ENCODE assay signal across 11 cellular contexts in genomic region chr20:10863337-10864060, GRCh38.
DNase-seq lines count a peak whose midpoint lies in the region; ATAC-seq and TF ChIP-seq lines count a peak whose summit lies in the region.
"Had no signal": no experiment of that assay in that cellular context is flagged by ENCODE, and none has a peak within 500 bp of the region (broad histone marks: within the 10 kb centered on the region; RNA-seq: fewer than 3 reads in every experiment).

No MANE protein-coding gene starts in this region.

- peak overlapping the region; percentile 3 for H3K4me2 ChIP-seq in smooth muscle cell

- no peaks in the 10 kb centered on the region for H3F3A ChIP-seq in smooth muscle cell (ENCODE audit: low read depth)

- peak overlapping the region; percentile 23 for H2AFZ ChIP-seq in smooth muscle cell (ENCODE audit: low read depth)

- no peaks in the 10 kb centered on the region for H4K20me1 ChIP-seq in smooth muscle cell (ENCODE audit: low read depth)

- no peak overlapping the region for H3K4me3 ChIP-seq in smooth muscle cell

- intact Hi-C loops in left ventricle myocardium superior (cut with micrococcal nuclease): no loop called here

- DNase-seq in H4 (ENCODE audit: low spot score) (peak; percentile 42), astrocyte of the hippocampus (ENCODE audit: low read depth, low spot score) (peak; percentile 91), left ventricle myocardium superior (peak; percentile 30), smooth muscle cell (lab: John Stamatoyannopoulos, UW; ENCODE audit: unreplicated experiment) (no peak), NCI-H187 treated with DMSO at 0.1 percent for 48 hours (lab: John Stamatoyannopoulos, UW) (no peak), NCI-H1436 (lab: John Stamatoyannopoulos, UW) (no peak)
- no peak for DNase-seq in stimulated activated CD4-positive, alpha-beta T cell treated with anti-CD3 and anti-CD28 coated beads, Interleukin-1b, Interleukin-23, amount 100 ng/mL, for 48 hours
- DNase-seq: activated CD4-positive, CD25-positive, alpha-beta regulatory T cell treated with anti-CD3 and anti-CD28 coated beads, Interleukin-2, amount 50 U/mL, for 72 hours; central memory CD4-positive, alpha-beta T cell; NCI-H524 had no signal

- ATAC-seq in left ventricle myocardium superior: peak; percentile 88
- no peak for ATAC-seq in GM18858 (IDR thresholded peaks at IDR 0.05; ENCODE audit: unreplicated experiment)

- H3K9me3 ChIP-seq in smooth muscle cell (replicated peaks; ENCODE audit: low read depth): no peaks in the 10 kb centered on the region

- no peak overlapping the region for H3K27ac ChIP-seq in smooth muscle cell (ENCODE audit: low read depth)

- WGBS in smooth muscle cell (ENCODE audit: low lambda C conversion rate): 74% methylated on average over 6 of the region's 6 CpGs

- no peaks in the 10 kb centered on the region for H3K36me3 ChIP-seq in smooth muscle cell (ENCODE audit: low read depth)

- no peaks in the 10 kb centered on the region for H3K79me2 ChIP-seq in smooth muscle cell (ENCODE audit: low read depth)

- no peak overlapping the region for H3K9ac ChIP-seq in smooth muscle cell (ENCODE audit: low read depth)

- TF ChIP-seq CTCF in smooth muscle cell (IDR thresholded peaks at IDR 0.05; ENCODE audit: borderline replicate concordance, insufficient read depth, poor library complexity, severe bottlenecking): no peak

- H3K4me1 ChIP-seq in smooth muscle cell (ENCODE audit: low read depth): no peaks in the 10 kb centered on the region

- H3K27me3 ChIP-seq in smooth muscle cell (ENCODE audit: low read depth): no peaks in the 10 kb centered on the region

Comparison
In these comparisons a context has a peak if more than half of its experiments do, and no peak if none do; other contexts are left out.
1. DNase-seq: peak in H4 (single experiment), astrocyte of the hippocampus (single experiment) and left ventricle myocardium superior (single experiment); none in smooth muscle cell (single experiment), NCI-H187 treated with DMSO at 0.1 percent for 48 hours (single experiment), NCI-H1436 (single experiment) and stimulated activated CD4-positive, alpha-beta T cell treated with anti-CD3 and anti-CD28 coated beads, Interleukin-1b, Interleukin-23, amount 100 ng/mL, for 48 hours (single experiment).